16 cellular contexts compared by ENCODE assay signal in genomic region chr7:51789494-51789893, GRCh38.
DNase-seq lines count a peak whose midpoint lies in the region; ATAC-seq and TF ChIP-seq lines count a peak whose summit lies in the region.
"Had no signal": no experiment of that assay in that cellular context is flagged by ENCODE, and none has a peak within 500 bp of the region (broad histone marks: within the 10 kb centered on the region; RNA-seq: fewer than 3 reads in every experiment).

No MANE protein-coding gene starts in this region.

- intact Hi-C loops in vagina (cut with DNase I) (no loop called here), heart right ventricle (cut with DNase I) (no loop called here)

- H3K4me1 ChIP-seq in vagina (no peaks in the 10 kb centered on the region), heart right ventricle (no peaks in the 10 kb centered on the region)

- no peaks in the 10 kb centered on the region for H3K27me3 ChIP-seq in vagina
- no peaks in the 10 kb centered on the region for H3K27me3 ChIP-seq in heart right ventricle

- no peak overlapping the region for H3K4me3 ChIP-seq in Jurkat, Clone E6-1 (ENCODE audit: low read length)
- no peak overlapping the region for H3K4me3 ChIP-seq in vagina
- H3K4me3 ChIP-seq in heart right ventricle: no peak overlapping the region
- H3K4me3 ChIP-seq: coronary artery, lung had no signal

- no peak for ATAC-seq in heart right ventricle
- ATAC-seq: activated T-cell treated with anti-CD3 and anti-CD28 coated beads, Interleukin-2, amount 50 U/mL, for 4 hours; esophagus mucosa had no signal

- DNase-seq in DMS114 treated with DMSO at 0.1 percent for 48 hours (lab: John Stamatoyannopoulos, UW; ENCODE audit: unreplicated experiment) (peak; percentile 29), RKO (ENCODE audit: low spot score) (peak; percentile 45), iPS-NIHi7 (ENCODE audit: extremely low spot score) (peak; percentile 46), vagina (ENCODE audit: extremely low spot score in 2 of 2) (no peak), heart right ventricle (no peak)
- peak; percentile 1 for DNase-seq in Jurkat, Clone E6-1 (ENCODE audit: low read depth, low spot score)
- no peak for DNase-seq in activated CD4-positive, alpha-beta T cell treated with anti-CD3 and anti-CD28 coated beads for 48 hours
- DNase-seq: activated T-cell treated with anti-CD3 and anti-CD28 coated beads, Interleukin-2, amount 50 U/mL, for 4 hours; CD4-positive, alpha-beta T cell; HFFc6; hippocampal formation; NCI-H1417; NCI-H69 had no signal

- TF ChIP-seq CTCF in vagina (IDR thresholded peaks at IDR 0.05): no peak
- peak in 1 of 9 donors; percentile 5 for TF ChIP-seq CTCF in heart right ventricle (IDR thresholded peaks at IDR 0.05)

- no peaks in the 10 kb centered on the region for H3K36me3 ChIP-seq in vagina
- H3K36me3 ChIP-seq in heart right ventricle: no peaks in the 10 kb centered on the region

- H3K9me3 ChIP-seq in vagina (no peaks in the 10 kb centered on the region), heart right ventricle (peaks cover 0 to 14% (median 0%) of the 10 kb centered on the region in 11 donors)

- TF ChIP-seq POLR2A in vagina (IDR thresholded peaks at IDR 0.05): no peak

- H3K27ac ChIP-seq in vagina: no peak overlapping the region
- H3K27ac ChIP-seq in heart right ventricle: no peak overlapping the region
- H3K27ac ChIP-seq: coronary artery had no signal

Comparison
In these comparisons a context has a peak if more than half of its experiments do, and no peak if none do; other contexts are left out.
1. DNase-seq: peak in DMS114 treated with DMSO at 0.1 percent for 48 hours (single experiment), Jurkat, Clone E6-1 (single experiment), RKO (single experiment) and iPS-NIHi7 (single experiment); none in vagina (0 of 2), heart right ventricle (0 of 2) and activated CD4-positive, alpha-beta T cell treated with anti-CD3 and anti-CD28 coated beads for 48 hours (single experiment).